8 cellular contexts compared by ENCODE assay signal in the genomic region with DNA sequence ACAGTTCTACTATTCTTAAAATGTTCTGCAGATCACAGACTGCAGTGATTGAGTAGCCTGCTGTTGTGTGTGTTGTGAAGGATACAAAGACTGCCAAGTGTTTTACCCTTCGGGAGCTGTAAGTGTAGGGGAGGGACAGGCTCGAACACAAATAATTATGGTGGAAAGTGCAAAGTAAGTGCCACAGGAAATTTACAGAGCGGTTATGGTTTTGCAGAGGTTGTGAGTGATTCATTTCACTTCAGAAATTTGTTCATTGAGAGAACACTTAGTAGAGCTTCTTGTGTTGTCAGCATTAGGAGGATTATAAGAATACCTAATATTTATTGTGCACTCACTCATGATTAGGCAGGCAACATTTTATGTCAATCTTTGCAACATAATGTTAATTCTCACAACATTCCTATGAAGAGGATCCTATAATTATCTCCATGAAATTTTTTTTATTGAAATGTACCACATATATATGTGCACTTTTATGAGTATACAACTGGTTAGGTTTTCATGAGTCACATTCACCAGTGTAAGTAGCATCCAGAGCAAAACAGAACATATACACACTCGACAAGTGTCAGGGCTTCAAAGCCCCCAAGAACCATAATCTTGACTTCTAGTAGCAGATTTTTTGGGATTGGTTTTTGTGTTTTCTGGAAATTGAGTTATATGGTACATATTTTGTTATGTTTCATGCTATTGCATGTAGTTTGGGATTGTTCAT.
DNase-seq lines count a peak whose midpoint lies in the region; ATAC-seq lines count a peak whose summit lies in the region.

No MANE protein-coding gene starts in this region.

- H3K9me3 Mint-ChIP-seq in activated CD4-positive, alpha-beta T cell treated with anti-CD3 and anti-CD28 coated beads for 36 hours (ENCODE audit: low read depth): no peaks in the 10 kb centered on the region
- no peaks in the 10 kb centered on the region for H3K9me3 Mint-ChIP-seq in activated naive CD8-positive, alpha-beta T cell (ENCODE audit: low read depth)

- DNase-seq in activated CD4-positive, alpha-beta T cell treated with anti-CD3 and anti-CD28 coated beads for 36 hours: peak; percentile 28
- no peak for DNase-seq in activated CD4-positive, alpha-beta T cell treated with anti-CD3 and anti-CD28 coated beads for 48 hours
- DNase-seq in renal cortical epithelial cell (ENCODE audit: low read depth): peak; percentile 21
- no peak for DNase-seq in AG08395 (ENCODE audit: low spot score)
- DNase-seq in A172 (ENCODE audit: low spot score): no peak
- DNase-seq in SHP77 (lab: John Stamatoyannopoulos, UW): no peak

- peaks cover 34% of the 10 kb centered on the region for H3K4me1 Mint-ChIP-seq in activated CD4-positive, alpha-beta T cell treated with anti-CD3 and anti-CD28 coated beads for 36 hours
- peaks cover 39% of the 10 kb centered on the region for H3K4me1 Mint-ChIP-seq in activated naive CD8-positive, alpha-beta T cell (ENCODE audit: low read depth)

- peak overlapping the region; percentile 77 for H3K27ac Mint-ChIP-seq in activated CD4-positive, alpha-beta T cell treated with anti-CD3 and anti-CD28 coated beads for 36 hours
- peak overlapping the region; percentile 48 for H3K27ac Mint-ChIP-seq in activated naive CD8-positive, alpha-beta T cell

- POLR2A ChIA-PET in activated CD4-positive, alpha-beta T cell treated with anti-CD3 and anti-CD28 coated beads for 36 hours (lab: Charles Lee): interaction anchor here (0.7 kb wide), 1 partner anchor 351 kb away, joined by 4 read pairs; no protein-coding TSS in a partner anchor

- ATAC-seq in activated CD4-positive, alpha-beta T cell treated with anti-CD3 and anti-CD28 coated beads for 36 hours: peak; percentile 88
- peak; percentile 40 for ATAC-seq in HG02798 (IDR thresholded peaks at IDR 0.05; ENCODE audit: poor library complexity, unreplicated experiment)

- H3K4me3 Mint-ChIP-seq in activated CD4-positive, alpha-beta T cell treated with anti-CD3 and anti-CD28 coated beads for 36 hours: peak overlapping the region; percentile 13
- H3K4me3 Mint-ChIP-seq in activated naive CD8-positive, alpha-beta T cell: peak overlapping the region; percentile 88

- CTCF ChIA-PET in activated CD4-positive, alpha-beta T cell treated with anti-CD3 and anti-CD28 coated beads for 36 hours (lab: Charles Lee): interaction anchor here (0.5 to 1.1 kb wide), 3 partner anchors 26 to 115 kb away, joined by 3 to 4 read pairs (median 4); no protein-coding TSS in a partner anchor

- H3K36me3 Mint-ChIP-seq in activated CD4-positive, alpha-beta T cell treated with anti-CD3 and anti-CD28 coated beads for 36 hours (ENCODE audit: low read depth): no peaks in the 10 kb centered on the region
- H3K36me3 Mint-ChIP-seq in activated naive CD8-positive, alpha-beta T cell: no peaks in the 10 kb centered on the region

- H3K27me3 Mint-ChIP-seq in activated CD4-positive, alpha-beta T cell treated with anti-CD3 and anti-CD28 coated beads for 36 hours: no peaks in the 10 kb centered on the region
- H3K27me3 Mint-ChIP-seq in activated naive CD8-positive, alpha-beta T cell: no peaks in the 10 kb centered on the region

- intact Hi-C loops in activated CD4-positive, alpha-beta T cell treated with anti-CD3 and anti-CD28 coated beads for 36 hours (cut with DNase I, micrococcal nuclease): loop anchor here (1.0 to 2.0 kb wide), 3 partner anchors 25 to 61 kb away; partner anchors contain the start of gene ARHGAP10 (in 2 of the 2)

Comparison
In these comparisons a context has a peak if more than half of its experiments do, and no peak if none do; other contexts are left out.
1. DNase-seq: peak in activated CD4-positive, alpha-beta T cell treated with anti-CD3 and anti-CD28 coated beads for 36 hours (single experiment) and renal cortical epithelial cell (single experiment); none in activated CD4-positive, alpha-beta T cell treated with anti-CD3 and anti-CD28 coated beads for 48 hours (single experiment), AG08395 (single experiment), A172 (single experiment) and SHP77 (0 of 2).